ENCODE assay signal across 8 cellular contexts in the genomic region with DNA sequence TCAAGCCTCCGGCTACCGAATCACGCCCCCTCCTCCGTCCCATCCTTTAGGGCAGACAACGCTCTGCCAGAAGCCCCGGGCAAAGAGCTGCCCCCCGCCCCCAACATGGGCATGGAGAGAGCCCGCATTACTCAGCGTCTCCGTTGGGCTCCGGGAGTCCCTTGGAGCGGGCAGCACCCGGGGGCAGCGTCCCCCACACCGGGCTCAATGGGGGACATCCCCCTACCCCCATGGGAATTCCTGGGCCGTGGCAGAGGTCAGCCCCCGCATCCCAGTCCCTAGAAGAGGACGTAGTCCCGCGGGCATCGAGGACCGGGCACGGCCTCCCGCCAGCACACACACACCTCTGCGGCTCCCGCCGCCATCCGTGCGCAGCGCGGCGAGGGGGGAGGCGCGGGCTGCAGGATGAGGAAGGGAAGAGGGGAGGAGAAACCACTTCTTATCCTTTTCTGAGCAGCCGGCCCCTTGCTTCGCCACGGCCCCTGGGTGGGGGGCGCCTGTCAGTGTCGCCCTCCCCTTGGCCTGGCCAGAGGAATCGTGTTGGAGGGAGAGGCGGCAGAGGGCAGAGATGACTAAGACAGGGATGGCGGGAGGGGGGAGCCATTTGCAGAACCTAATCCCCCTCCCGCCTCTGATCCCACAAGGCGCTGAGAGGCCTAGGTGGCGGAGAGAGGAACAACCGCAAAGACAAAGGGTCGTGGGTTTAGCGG. TPM values are rescaled to one million over a fixed set of nuclear protein-coding genes. Genes with fewer than 3 reads are reported as not detected.
A peak's percentile ranks its signal among the peaks of the same experiment; 100 is the strongest.
DNase-seq lines count a peak whose midpoint lies in the region; ATAC-seq and TF ChIP-seq lines count a peak whose summit lies in the region.

No MANE protein-coding gene starts in this region.

- no peaks in the 10 kb centered on the region for H4K20me1 ChIP-seq in Karpas-422 (ENCODE audit: insufficient read depth, low read depth, low read length)
- H4K20me1 ChIP-seq in SU-DHL-6 (ENCODE audit: low read depth, low read length) = no peaks in the 10 kb centered on the region

- no peak overlapping the region for H2AFZ ChIP-seq in Karpas-422 (ENCODE audit: low read length)
- H2AFZ ChIP-seq in SU-DHL-6 (ENCODE audit: low read depth, low read length, severe bottlenecking) = no peak overlapping the region

- peaks cover 8 to 9% (median 8%) of the 10 kb centered on the region in 4 donors for H3K4me1 Mint-ChIP-seq in naive thymus-derived CD8-positive, alpha-beta T cell

- H3K9ac ChIP-seq in Karpas-422 (ENCODE audit: low read length) (no peak overlapping the region), SU-DHL-6 (ENCODE audit: low read length) (peak overlapping the region; percentile 54)

- H3K4me3 Mint-ChIP-seq in naive thymus-derived CD8-positive, alpha-beta T cell = peak overlapping the region; percentile 45 to 75 (median 66)

- no peaks in the 10 kb centered on the region for H3K79me2 ChIP-seq in Karpas-422 (ENCODE audit: low read length)
- no peaks in the 10 kb centered on the region for H3K79me2 ChIP-seq in SU-DHL-6 (ENCODE audit: insufficient read depth, low read length)

- POLR2A ChIA-PET in naive thymus-derived CD8-positive, alpha-beta T cell (lab: Charles Lee) = interaction anchor here (0.6 to 1.0 kb wide), 2 partner anchors 13 to 45 kb away, joined by 3 read pairs; a partner anchor contains a TSS

- H3K36me3 ChIP-seq in Karpas-422 (ENCODE audit: insufficient read depth, low read length) (no peaks in the 10 kb centered on the region), SU-DHL-6 (ENCODE audit: low read length) (no peaks in the 10 kb centered on the region)

- DNase-seq in DMS79 treated with DMSO at 0.1 percent for 48 hours (lab: John Stamatoyannopoulos, UW) (peak; percentile 62), Karpas-422 (no peak), germinal center (ENCODE audit: low spot score) (no peak)
- DNase-seq in naive thymus-derived CD8-positive, alpha-beta T cell = peak in 1 of 10 donors; percentile 24

- H3K4me3 ChIP-seq in Karpas-422 (ENCODE audit: low read length) = peak overlapping the region; percentile 71
- peak overlapping the region; percentile 63 for H3K4me3 ChIP-seq in SU-DHL-6 (ENCODE audit: insufficient read depth, low read length, poor library complexity, severe bottlenecking)

- peaks cover 9% of the 10 kb centered on the region for H3K4me1 ChIP-seq in Karpas-422 (ENCODE audit: low read length)

- no peak for TF ChIP-seq CTCF in SU-DHL-6 (IDR thresholded peaks at IDR 0.05; ENCODE audit: insufficient read depth, low read length, poor library complexity, severe bottlenecking)

- H3K9me2 ChIP-seq in Karpas-422 (replicated peaks; ENCODE audit: insufficient read depth, low read length) = no peaks in the 10 kb centered on the region
- no peaks in the 10 kb centered on the region for H3K9me2 ChIP-seq in SU-DHL-6 (replicated peaks; ENCODE audit: insufficient read depth, low read length)

- H3K27me3 ChIP-seq in Karpas-422 (ENCODE audit: low read length) (no peaks in the 10 kb centered on the region), SU-DHL-6 (ENCODE audit: low read length) (no peaks in the 10 kb centered on the region)

- H3K4me2 ChIP-seq in Karpas-422 (ENCODE audit: low read depth, low read length, poor library complexity, severe bottlenecking) (peak overlapping the region; percentile 73), SU-DHL-6 (ENCODE audit: low read depth, low read length, poor library complexity, severe bottlenecking) (peak overlapping the region; percentile 73)

- peak overlapping the region in 1 of 10 donors; percentile 77 for H3K27ac Mint-ChIP-seq in naive thymus-derived CD8-positive, alpha-beta T cell

- H3F3A ChIP-seq in SU-DHL-6 (ENCODE audit: insufficient read depth) = no peaks in the 10 kb centered on the region

- no peaks in the 10 kb centered on the region for H3K9me3 ChIP-seq in Karpas-422 (ENCODE audit: low read length)
- H3K9me3 ChIP-seq in SU-DHL-6 (ENCODE audit: insufficient read depth, low read length) = no peaks in the 10 kb centered on the region

- ATAC-seq in esophagus mucosa (peak; percentile 27), GM19351 (IDR thresholded peaks at IDR 0.05; ENCODE audit: unreplicated experiment) (no peak), HG02852 (IDR thresholded peaks at IDR 0.05; ENCODE audit: unreplicated experiment) (no peak)
- peak; percentile 17 to 43 for ATAC-seq in naive thymus-derived CD8-positive, alpha-beta T cell

- H3K9me3 Mint-ChIP-seq in naive thymus-derived CD8-positive, alpha-beta T cell = no peaks in the 10 kb centered on the region

- H3K36me3 Mint-ChIP-seq in naive thymus-derived CD8-positive, alpha-beta T cell = no peaks in the 10 kb centered on the region

- H3K27me3 Mint-ChIP-seq in naive thymus-derived CD8-positive, alpha-beta T cell = peaks cover 0 to 19% (median 6%) of the 10 kb centered on the region in 5 donors

- H3K27ac ChIP-seq in Karpas-422 (ENCODE audit: low read length) (no peak overlapping the region), SU-DHL-6 (ENCODE audit: low read depth, low read length) (no peak overlapping the region)

RNA-seq across cellular contexts. Expression of a gene that starts 0.8 kb away (rescaled TPM):
- total RNA-seq in Karpas-422 (2014; rRNA removed; shearing (Covaris generic); ENCODE audit: low replicate concordance) = 0.65 and 5.0 TPM in 2 replicates
- 2.2 TPM for total RNA-seq in esophagus mucosa
- total RNA-seq in naive thymus-derived CD8-positive, alpha-beta T cell = 1 to 10 TPM; 1.1 to 1.5 TPM
- under 1 TPM in 2 of 3 donors, not detected in 1; 0.08 to 0.28 TPM for polyA plus RNA-seq in naive thymus-derived CD8-positive, alpha-beta T cell

RNA-seq across cellular contexts. Expression of a gene that starts 12.6 kb away (rescaled TPM):
- 62.7 and 84.0 TPM in 2 replicates for total RNA-seq in Karpas-422 (2014; rRNA removed; shearing (Covaris generic); ENCODE audit: low replicate concordance)
- total RNA-seq in esophagus mucosa = 85.2 TPM
- total RNA-seq in naive thymus-derived CD8-positive, alpha-beta T cell = 100 to 1,000 TPM; 134 to 141 TPM
- 10 to 100 TPM in 2 of 3 donors, 1 to 10 TPM in 1; 7.4 to 39.2 (median 13.2) TPM for polyA plus RNA-seq in naive thymus-derived CD8-positive, alpha-beta T cell

RNA-seq across cellular contexts. Expression of a gene that starts 43.9 kb away (rescaled TPM):
- total RNA-seq in Karpas-422 (2014; rRNA removed; shearing (Covaris generic); ENCODE audit: low replicate concordance) = 154 and 209 TPM in 2 replicates
- 56.1 TPM for total RNA-seq in esophagus mucosa
- 10 to 100 TPM; 47.7 to 48.2 TPM for total RNA-seq in naive thymus-derived CD8-positive, alpha-beta T cell
- polyA plus RNA-seq in naive thymus-derived CD8-positive, alpha-beta T cell = 100 to 1,000 TPM; 116 to 122 (median 121) TPM

RNA-seq across cellular contexts. Expression of a gene that starts 54.7 kb away (rescaled TPM):
- not detected in 2 replicates for total RNA-seq in Karpas-422 (2014; rRNA removed; shearing (Covaris generic); ENCODE audit: low replicate concordance)
- total RNA-seq in esophagus mucosa = 525 TPM
- not detected for total RNA-seq in naive thymus-derived CD8-positive, alpha-beta T cell
- not detected for polyA plus RNA-seq in naive thymus-derived CD8-positive, alpha-beta T cell

Comparison
In these comparisons a context has a peak if more than half of its experiments do, and no peak if none do; other contexts are left out.
1. ATAC-seq: peak in esophagus mucosa (single experiment) and naive thymus-derived CD8-positive, alpha-beta T cell (2 of 2); none in GM19351 (single experiment) and HG02852 (single experiment).